17 cellular contexts compared by ENCODE assay signal in genomic region chr16:71889147-71889546, GRCh38. TPM values are rescaled to one million over a fixed set of nuclear protein-coding genes. Genes with fewer than 3 reads are reported as not detected.
A peak's percentile ranks its signal among the peaks of the same experiment; 100 is the strongest.
DNase-seq lines count a peak whose midpoint lies in the region; ATAC-seq and TF ChIP-seq lines count a peak whose summit lies in the region.
"Had no signal": no experiment of that assay in that cellular context is flagged by ENCODE, and none has a peak within 500 bp of the region (broad histone marks: within the 10 kb centered on the region; RNA-seq: fewer than 3 reads in every experiment).

No MANE protein-coding gene starts in this region.

- H3K4me3 ChIP-seq in GM23338 (no peak overlapping the region), smooth muscle cell (no peak overlapping the region)
- H3K4me3 ChIP-seq: A549; BLaER1 treated with 17β-estradiol and CSF1 and Interleukin-3, amounts not matched to agents 10 nM and 100 nM had no signal

- H3K27ac ChIP-seq in GM23338 (ENCODE audit: low read depth) (no peak overlapping the region), smooth muscle cell (ENCODE audit: low read depth) (no peak overlapping the region)
- H3K27ac ChIP-seq: 22Rv1; A549; BLaER1 treated with 17β-estradiol and CSF1 and Interleukin-3, amounts not matched to agents 10 nM and 100 nM; C4-2B had no signal

- peak overlapping the region; percentile 15; the same call in 1 of the 2 replicates for H2AFZ ChIP-seq in GM23338
- no peak overlapping the region for H2AFZ ChIP-seq in smooth muscle cell (ENCODE audit: low read depth)

- H3K4me1 ChIP-seq in GM23338 (ENCODE audit: insufficient read depth) = peaks cover 7% of the 10 kb centered on the region
- no peaks in the 10 kb centered on the region for H3K4me1 ChIP-seq in smooth muscle cell (ENCODE audit: low read depth)

- TF ChIP-seq CTCF in GM23338 (conservative IDR thresholded peaks at IDR 0.05; ENCODE audit: low read depth in 2 of 2) (no peak), neural crest cell (conservative IDR thresholded peaks at IDR 0.05) (no peak), smooth muscle cell (IDR thresholded peaks at IDR 0.05; ENCODE audit: borderline replicate concordance, insufficient read depth, poor library complexity, severe bottlenecking) (no peak)

- H3K27ac Mint-ChIP-seq in GM23338 = no peak overlapping the region
- H3K27ac Mint-ChIP-seq in neural crest cell (ENCODE audit: unreplicated experiment) = no peak overlapping the region
- H3K27ac Mint-ChIP-seq: B cell; CD4-positive, alpha-beta T cell; CD8-positive, alpha-beta T cell had no signal

- H3F3A ChIP-seq in GM23338 (replicated peaks; ENCODE audit: low read depth) (no peaks in the 10 kb centered on the region; the same call in 1 of the 2 replicates), smooth muscle cell (ENCODE audit: low read depth) (peaks cover 17% of the 10 kb centered on the region)

- H3K4me2 ChIP-seq in GM23338 = no peak overlapping the region
- H3K4me2 ChIP-seq in smooth muscle cell = no peak overlapping the region
- H3K4me2 ChIP-seq: A549 had no signal

- ATAC-seq in GM23338 = no peak
- ATAC-seq in left colon = peak; percentile 61
- ATAC-seq: A549; CD8-positive, alpha-beta T cell had no signal

- H4K20me1 ChIP-seq in GM23338 (replicated peaks; ENCODE audit: insufficient read depth) (no peaks in the 10 kb centered on the region), smooth muscle cell (ENCODE audit: low read depth) (no peaks in the 10 kb centered on the region)

- intact Hi-C loops in left colon (cut with DNase I, micrococcal nuclease) = no loop called here

- no peaks in the 10 kb centered on the region for H3K27me3 ChIP-seq in GM23338 (ENCODE audit: insufficient read depth)
- H3K27me3 ChIP-seq in smooth muscle cell (ENCODE audit: low read depth) = no peaks in the 10 kb centered on the region
- H3K27me3 ChIP-seq: BLaER1 treated with 17β-estradiol and CSF1 and Interleukin-3, amounts not matched to agents 10 nM and 100 nM had no signal

- WGBS in smooth muscle cell (ENCODE audit: low lambda C conversion rate) = 88% methylated on average over 3 of the region's 3 CpGs

- H3K79me2 ChIP-seq in GM23338 (replicated peaks; ENCODE audit: insufficient read depth) = 0 out of 2 replicates have a peak, but pooled peaks cover 3% of the 10 kb centered on the region
- no peaks in the 10 kb centered on the region for H3K79me2 ChIP-seq in smooth muscle cell (ENCODE audit: low read depth)

- H3K4me3 Mint-ChIP-seq in GM23338 (no peak overlapping the region), neural crest cell (peak overlapping the region; percentile 41)
- H3K4me3 Mint-ChIP-seq: B cell; CD4-positive, alpha-beta T cell; CD8-positive, alpha-beta T cell had no signal

- H3K9ac ChIP-seq in smooth muscle cell (ENCODE audit: low read depth) = no peak overlapping the region
- H3K9ac ChIP-seq: BLaER1 treated with 17β-estradiol and CSF1 and Interleukin-3, amounts not matched to agents 10 nM and 100 nM had no signal

- H3K36me3 ChIP-seq in GM23338 (ENCODE audit: insufficient read depth) = no peaks in the 10 kb centered on the region
- H3K36me3 ChIP-seq in smooth muscle cell (ENCODE audit: low read depth) = no peaks in the 10 kb centered on the region
- H3K36me3 ChIP-seq: BLaER1 treated with 17β-estradiol and CSF1 and Interleukin-3, amounts not matched to agents 10 nM and 100 nM had no signal

- peaks cover 8% of the 10 kb centered on the region for H3K27me3 Mint-ChIP-seq in GM23338 (ENCODE audit: insufficient read depth, low read depth, poor library complexity)
- H3K27me3 Mint-ChIP-seq in neural crest cell (ENCODE audit: low read depth) = no peaks in the 10 kb centered on the region
- H3K27me3 Mint-ChIP-seq: B cell; CD4-positive, alpha-beta T cell had no signal

- H3K4me1 Mint-ChIP-seq in GM23338 (peaks cover 12% of the 10 kb centered on the region), neural crest cell (peaks cover 15% of the 10 kb centered on the region)

- DNase-seq in GM23338 (ENCODE audit: low spot score) = no peak
- DNase-seq in left colon = no peak
- DNase-seq in neural crest cell (ENCODE audit: low read depth, low spot score) = no peak
- DNase-seq in smooth muscle cell (lab: John Stamatoyannopoulos, UW; ENCODE audit: unreplicated experiment) = no peak
- no peak for DNase-seq in MV-4-11 (lab: John Stamatoyannopoulos, UW)
- DNase-seq: AML-193; Caco-2; Calu3; CD4-positive, alpha-beta T cell; CD8-positive, alpha-beta T cell; DMS79 treated with DMSO at 0.1 percent for 48 hours; GF-D8 had no signal

- no peaks in the 10 kb centered on the region; the same call in 2 of the 3 replicates for H3K36me3 Mint-ChIP-seq in GM23338 (ENCODE audit: low read depth)
- no peaks in the 10 kb centered on the region for H3K36me3 Mint-ChIP-seq in neural crest cell (ENCODE audit: low read depth)

- peaks cover 3% of the 10 kb centered on the region; the same call in 1 of the 3 replicates for H3K9me3 Mint-ChIP-seq in GM23338
- H3K9me3 Mint-ChIP-seq in neural crest cell = no peaks in the 10 kb centered on the region
- H3K9me3 Mint-ChIP-seq: CD4-positive, alpha-beta T cell; CD8-positive, alpha-beta T cell had no signal

- H3K9me3 ChIP-seq in smooth muscle cell (replicated peaks; ENCODE audit: low read depth) = no peaks in the 10 kb centered on the region
- H3K9me3 ChIP-seq: A549; BLaER1 treated with 17β-estradiol and CSF1 and Interleukin-3, amounts not matched to agents 10 nM and 100 nM; Caco-2 had no signal

- H3K9me2 ChIP-seq in GM23338 (ENCODE audit: insufficient read depth) = no peaks in the 10 kb centered on the region

RNA-seq across cellular contexts. Expression of gene ZNF821, which starts 5.2 kb away (rescaled TPM):
- 14.8 and 20.6 TPM in 2 replicates for total RNA-seq in GM23338 (2014; rRNA removed; shearing (Covaris generic))
- polyA plus RNA-seq in GM23338 (2016; fragmentation: Nextera tagmentation; extraction: Ambion mirVana) = 9.5 and 13.3 TPM in 2 replicates
- 10 to 100 TPM; 12.5 to 13.0 TPM for total RNA-seq in left colon
- 28.8 and 30.2 TPM in 2 replicates for total RNA-seq in neural crest cell
- 12.0 and 25.4 TPM in 2 replicates for total RNA-seq in smooth muscle cell
- 17.5 and 17.8 TPM in 2 replicates for polyA plus RNA-seq in smooth muscle cell

RNA-seq across cellular contexts. Expression of gene IST1, which starts 6.2 kb away (rescaled TPM):
- 231 and 234 TPM in 2 replicates for total RNA-seq in GM23338 (2014; rRNA removed; shearing (Covaris generic))
- polyA plus RNA-seq in GM23338 (2016; fragmentation: Nextera tagmentation; extraction: Ambion mirVana) = 108 and 113 TPM in 2 replicates
- 100 to 1,000 TPM; 200 to 250 TPM for total RNA-seq in left colon
- total RNA-seq in neural crest cell = 216 and 242 TPM in 2 replicates
- total RNA-seq in smooth muscle cell = 220 and 247 TPM in 2 replicates
- 125 and 148 TPM in 2 replicates for polyA plus RNA-seq in smooth muscle cell

RNA-seq across cellular contexts. Expression of gene ATXN1L, which starts 43.4 kb away (rescaled TPM):
- total RNA-seq in GM23338 (2014; rRNA removed; shearing (Covaris generic)) = 22.1 and 23.7 TPM in 2 replicates
- polyA plus RNA-seq in GM23338 (2016; fragmentation: Nextera tagmentation; extraction: Ambion mirVana) (7.5 and 8.5 TPM in 2 replicates), smooth muscle cell (6.7 and 7.4 TPM in 2 replicates)
- total RNA-seq in left colon (10 to 100 TPM; 17.0 to 23.6 TPM), neural crest cell (27.4 and 28.4 TPM in 2 replicates), smooth muscle cell (14.8 and 17.6 TPM in 2 replicates)
